ENCODE assay signal across 1 cellular context in the genomic region with DNA sequence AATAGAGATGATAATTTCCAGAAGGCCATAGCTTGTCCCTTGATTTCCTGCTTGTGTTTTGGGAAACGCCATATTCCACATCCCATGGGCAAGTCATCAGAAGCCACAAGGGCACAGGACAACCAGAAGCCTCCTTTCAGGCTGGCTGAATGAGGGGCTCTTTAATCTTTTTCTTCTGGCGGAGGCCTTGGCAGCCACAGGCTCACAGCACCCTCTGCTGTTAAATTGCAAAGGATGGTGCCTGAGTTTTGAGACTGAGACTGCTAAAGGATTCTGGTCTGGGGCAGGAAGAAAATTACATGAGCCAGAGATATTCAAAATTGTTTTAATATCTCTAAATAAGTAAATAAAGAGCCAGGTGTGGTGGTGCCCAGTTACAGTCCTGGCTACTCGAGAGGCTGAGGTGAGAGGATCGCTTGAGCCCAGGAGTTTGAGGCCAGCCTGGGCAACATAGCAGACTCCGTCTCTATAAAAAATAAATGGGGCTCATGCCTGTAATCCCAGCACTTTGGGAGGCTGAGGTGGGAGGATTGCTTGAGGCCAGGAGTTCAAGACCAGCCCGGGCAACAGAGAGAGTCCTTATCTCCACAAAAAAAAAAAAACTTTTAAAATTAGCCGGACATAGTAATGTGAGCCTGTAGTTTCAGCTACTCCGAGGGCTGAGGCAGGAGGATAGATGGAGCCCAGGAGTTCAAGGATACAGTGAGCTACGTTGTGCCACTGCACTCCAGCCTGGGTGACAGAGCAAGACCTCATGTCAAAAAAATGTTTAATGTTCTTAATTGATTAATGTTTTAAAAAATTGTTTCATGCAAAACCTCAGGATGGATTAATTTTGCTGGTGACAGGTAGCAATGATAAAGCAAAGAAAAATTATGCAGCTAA.
TF ChIP-seq lines count a peak whose summit lies in the region.

No MANE protein-coding gene starts in this region.

TF ChIP-seq in HEK293, 187 proteins besides CTCF, POLR2A, EP300 and RAD21 (continued from another document):
- TF ChIP-seq, protein P1, sequence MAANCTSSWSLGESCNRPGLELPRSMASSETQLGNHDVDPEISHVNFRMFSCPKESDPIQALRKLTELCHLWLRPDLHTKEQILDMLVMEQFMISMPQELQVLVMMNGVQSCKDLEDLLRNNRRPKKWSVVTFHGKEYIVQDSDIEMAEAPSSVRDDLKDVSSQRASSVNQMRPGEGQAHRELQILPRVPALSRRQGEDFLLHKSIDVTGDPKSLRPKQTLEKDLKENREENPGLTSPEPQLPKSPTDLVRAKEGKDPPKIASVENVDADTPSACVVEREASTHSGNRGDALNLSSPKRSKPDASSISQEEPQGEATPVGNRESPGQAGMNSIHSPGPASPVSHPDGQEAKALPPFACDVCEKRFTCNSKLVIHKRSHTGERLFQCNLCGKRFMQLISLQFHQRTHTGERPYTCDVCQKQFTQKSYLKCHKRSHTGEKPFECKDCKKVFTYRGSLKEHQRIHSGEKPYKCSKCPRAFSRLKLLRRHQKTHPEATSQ (tag by site-specific recombination; IDR thresholded peaks at IDR 0.05) = no peak
- no peak for TF ChIP-seq ZNF621 (tag by site-specific recombination; IDR thresholded peaks at IDR 0.05)
- no peak for TF ChIP-seq ZNF610 (tag by site-specific recombination; IDR thresholded peaks at IDR 0.05; ENCODE audit: borderline replicate concordance)
- TF ChIP-seq ZNF274 (IDR thresholded peaks at IDR 0.05; ENCODE audit: low read length) = no peak
- no peak for TF ChIP-seq ZNF274 (tag by site-specific recombination; IDR thresholded peaks at IDR 0.05; ENCODE audit: borderline replicate concordance)
- no peak for TF ChIP-seq GLIS1 (tag by site-specific recombination; IDR thresholded peaks at IDR 0.05)
- no peak for TF ChIP-seq REPIN1 (tag by site-specific recombination; IDR thresholded peaks at IDR 0.05; ENCODE audit: low read depth)
- no peak for TF ChIP-seq ZNF211 (tag by site-specific recombination; IDR thresholded peaks at IDR 0.05; ENCODE audit: low read depth)
- TF ChIP-seq ZFP41 (tag by site-specific recombination; IDR thresholded peaks at IDR 0.05; ENCODE audit: borderline replicate concordance) = no peak
- TF ChIP-seq ZNF521 (tag by site-specific recombination; IDR thresholded peaks at IDR 0.05) = no peak
- TF ChIP-seq ZNF350 (tag by site-specific recombination; IDR thresholded peaks at IDR 0.05) = no peak
- TF ChIP-seq ZNF529 (tag by site-specific recombination; IDR thresholded peaks at IDR 0.05; ENCODE audit: insufficient replicate concordance) = no peak
- TF ChIP-seq HOXD13 (CRISPR knock-in tag; IDR thresholded peaks at IDR 0.05; ENCODE audit: borderline replicate concordance) = no peak
- TF ChIP-seq, protein P2, sequence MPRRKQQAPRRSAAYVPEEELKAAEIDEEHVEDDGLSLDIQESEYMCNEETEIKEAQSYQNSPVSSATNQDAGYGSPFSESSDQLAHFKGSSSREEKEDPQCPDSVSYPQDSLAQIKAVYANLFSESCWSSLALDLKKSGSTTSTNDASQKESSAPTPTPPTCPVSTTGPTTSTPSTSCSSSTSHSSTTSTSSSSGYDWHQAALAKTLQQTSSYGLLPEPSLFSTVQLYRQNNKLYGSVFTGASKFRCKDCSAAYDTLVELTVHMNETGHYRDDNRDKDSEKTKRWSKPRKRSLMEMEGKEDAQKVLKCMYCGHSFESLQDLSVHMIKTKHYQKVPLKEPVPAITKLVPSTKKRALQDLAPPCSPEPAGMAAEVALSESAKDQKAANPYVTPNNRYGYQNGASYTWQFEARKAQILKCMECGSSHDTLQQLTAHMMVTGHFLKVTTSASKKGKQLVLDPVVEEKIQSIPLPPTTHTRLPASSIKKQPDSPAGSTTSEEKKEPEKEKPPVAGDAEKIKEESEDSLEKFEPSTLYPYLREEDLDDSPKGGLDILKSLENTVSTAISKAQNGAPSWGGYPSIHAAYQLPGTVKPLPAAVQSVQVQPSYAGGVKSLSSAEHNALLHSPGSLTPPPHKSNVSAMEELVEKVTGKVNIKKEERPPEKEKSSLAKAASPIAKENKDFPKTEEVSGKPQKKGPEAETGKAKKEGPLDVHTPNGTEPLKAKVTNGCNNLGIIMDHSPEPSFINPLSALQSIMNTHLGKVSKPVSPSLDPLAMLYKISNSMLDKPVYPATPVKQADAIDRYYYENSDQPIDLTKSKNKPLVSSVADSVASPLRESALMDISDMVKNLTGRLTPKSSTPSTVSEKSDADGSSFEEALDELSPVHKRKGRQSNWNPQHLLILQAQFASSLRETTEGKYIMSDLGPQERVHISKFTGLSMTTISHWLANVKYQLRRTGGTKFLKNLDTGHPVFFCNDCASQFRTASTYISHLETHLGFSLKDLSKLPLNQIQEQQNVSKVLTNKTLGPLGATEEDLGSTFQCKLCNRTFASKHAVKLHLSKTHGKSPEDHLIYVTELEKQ (tag by site-specific recombination; IDR thresholded peaks at IDR 0.05; ENCODE audit: borderline replicate concordance) = no peak
- TF ChIP-seq, protein P3, sequence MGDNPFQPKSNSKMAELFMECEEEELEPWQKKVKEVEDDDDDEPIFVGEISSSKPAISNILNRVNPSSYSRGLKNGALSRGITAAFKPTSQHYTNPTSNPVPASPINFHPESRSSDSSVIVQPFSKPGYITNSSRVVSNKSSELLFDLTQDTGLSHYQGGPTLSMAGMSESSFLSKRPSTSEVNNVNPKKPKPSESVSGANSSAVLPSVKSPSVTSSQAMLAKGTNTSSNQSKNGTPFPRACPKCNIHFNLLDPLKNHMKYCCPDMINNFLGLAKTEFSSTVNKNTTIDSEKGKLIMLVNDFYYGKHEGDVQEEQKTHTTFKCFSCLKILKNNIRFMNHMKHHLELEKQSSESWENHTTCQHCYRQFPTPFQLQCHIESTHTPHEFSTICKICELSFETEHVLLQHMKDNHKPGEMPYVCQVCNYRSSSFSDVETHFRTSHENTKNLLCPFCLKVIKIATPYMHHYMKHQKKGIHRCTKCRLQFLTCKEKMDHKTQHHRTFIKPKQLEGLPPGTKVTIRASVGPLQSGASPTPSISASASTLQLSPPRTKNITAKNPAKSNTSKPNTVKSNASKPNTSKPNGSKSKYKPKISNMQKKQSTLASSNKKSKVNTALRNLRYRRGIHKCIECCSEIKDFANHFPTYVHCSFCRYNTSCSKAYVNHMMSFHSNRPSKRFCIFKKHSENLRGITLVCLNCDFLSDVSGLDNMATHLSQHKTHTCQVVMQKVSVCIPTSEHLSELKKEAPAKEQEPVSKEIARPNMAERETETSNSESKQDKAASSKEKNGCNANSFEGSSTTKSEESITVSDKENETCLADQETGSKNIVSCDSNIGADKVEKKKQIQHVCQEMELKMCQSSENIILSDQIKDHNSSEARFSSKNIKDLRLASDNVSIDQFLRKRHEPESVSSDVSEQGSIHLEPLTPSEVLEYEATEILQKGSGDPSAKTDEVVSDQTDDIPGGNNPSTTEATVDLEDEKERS (tag by site-specific recombination; IDR thresholded peaks at IDR 0.05) = no peak
- TF ChIP-seq ZNF157 (tag by site-specific recombination; IDR thresholded peaks at IDR 0.05) = no peak
- TF ChIP-seq, protein P4, sequence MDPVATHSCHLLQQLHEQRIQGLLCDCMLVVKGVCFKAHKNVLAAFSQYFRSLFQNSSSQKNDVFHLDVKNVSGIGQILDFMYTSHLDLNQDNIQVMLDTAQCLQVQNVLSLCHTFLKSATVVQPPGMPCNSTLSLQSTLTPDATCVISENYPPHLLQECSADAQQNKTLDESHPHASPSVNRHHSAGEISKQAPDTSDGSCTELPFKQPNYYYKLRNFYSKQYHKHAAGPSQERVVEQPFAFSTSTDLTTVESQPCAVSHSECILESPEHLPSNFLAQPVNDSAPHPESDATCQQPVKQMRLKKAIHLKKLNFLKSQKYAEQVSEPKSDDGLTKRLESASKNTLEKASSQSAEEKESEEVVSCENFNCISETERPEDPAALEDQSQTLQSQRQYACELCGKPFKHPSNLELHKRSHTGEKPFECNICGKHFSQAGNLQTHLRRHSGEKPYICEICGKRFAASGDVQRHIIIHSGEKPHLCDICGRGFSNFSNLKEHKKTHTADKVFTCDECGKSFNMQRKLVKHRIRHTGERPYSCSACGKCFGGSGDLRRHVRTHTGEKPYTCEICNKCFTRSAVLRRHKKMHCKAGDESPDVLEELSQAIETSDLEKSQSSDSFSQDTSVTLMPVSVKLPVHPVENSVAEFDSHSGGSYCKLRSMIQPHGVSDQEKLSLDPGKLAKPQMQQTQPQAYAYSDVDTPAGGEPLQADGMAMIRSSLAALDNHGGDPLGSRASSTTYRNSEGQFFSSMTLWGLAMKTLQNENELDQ (tag by site-specific recombination; IDR thresholded peaks at IDR 0.05; ENCODE audit: low read depth) = no peak
TF ChIP-seq in HEK293: peak in this region for 3.
